In the genomic region with DNA sequence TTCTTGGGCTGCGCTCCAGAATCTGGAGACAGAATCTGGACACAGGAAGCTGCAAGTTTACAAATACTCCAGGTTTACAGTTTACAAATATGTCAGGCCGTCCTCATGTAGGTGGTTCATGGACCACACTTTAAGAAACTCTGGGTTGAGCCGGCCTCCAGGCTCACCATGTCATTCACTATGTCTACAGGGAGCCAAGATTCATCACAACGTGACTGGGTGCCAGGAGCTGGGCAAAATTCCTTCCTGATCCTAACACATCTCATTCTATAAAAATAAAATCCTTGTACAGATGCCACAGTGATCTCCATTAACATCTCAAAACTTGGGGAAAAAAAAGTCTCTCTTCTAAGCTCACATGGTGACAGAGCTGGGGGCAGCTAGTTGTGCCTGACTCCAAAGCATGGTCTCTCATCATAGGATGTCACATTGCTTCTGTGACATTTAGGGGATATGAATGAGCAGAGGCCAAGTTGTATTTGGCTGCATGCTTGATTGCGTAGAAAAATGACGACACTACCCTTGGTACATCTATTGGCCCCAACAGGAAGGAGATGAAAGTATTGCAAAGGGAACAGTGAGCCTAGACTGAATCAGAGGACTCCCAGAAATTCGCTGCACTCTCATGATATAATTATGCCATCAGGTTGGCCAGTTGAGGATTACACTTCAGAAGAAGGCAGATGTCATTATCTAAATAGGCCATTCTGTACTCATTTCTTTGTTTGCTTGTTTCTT, we compare ENCODE assay signal across 1 cellular context.
TF ChIP-seq lines count a peak whose summit lies in the region.

No MANE protein-coding gene starts in this region.

TF ChIP-seq in WTC11, 78 proteins besides CTCF, POLR2A, EP300 and RAD21:
- TF ChIP-seq ELF4 (CRISPR knock-in tag; IDR thresholded peaks at IDR 0.05; ENCODE audit: low read depth), result no peak
- no peak for TF ChIP-seq GRHL2 (CRISPR knock-in tag; IDR thresholded peaks at IDR 0.05; ENCODE audit: insufficient replicate concordance, severe bottlenecking)
- no peak for TF ChIP-seq ZNF138 (CRISPR knock-in tag; conservative IDR thresholded peaks at IDR 0.05)
- no peak for TF ChIP-seq SMAD3 (CRISPR knock-in tag; IDR thresholded peaks at IDR 0.05; ENCODE audit: borderline replicate concordance)
